1 cellular context compared by ENCODE assay signal in genomic region chr18:76405761-76406356, GRCh38.
TF ChIP-seq lines count a peak whose summit lies in the region.

No MANE protein-coding gene starts in this region.

TF ChIP-seq in GM23338, 12 proteins besides CTCF, POLR2A, EP300 and RAD21 (continued from another document):
- no peak for TF ChIP-seq ZNF462 (CRISPR knock-in tag; IDR thresholded peaks at IDR 0.05)
- no peak for TF ChIP-seq ZNF114 (CRISPR knock-in tag; IDR thresholded peaks at IDR 0.05)
- no peak for TF ChIP-seq NANOG (IDR thresholded peaks at IDR 0.05; ENCODE audit: borderline replicate concordance)
- no peak for TF ChIP-seq CREB1 (CRISPR knock-in tag; IDR thresholded peaks at IDR 0.05; ENCODE audit: low read depth)
